In genomic region chr7:87416682-87417587, GRCh38 we compare ENCODE assay signal across 1 cellular context.
A peak's percentile ranks its signal among the peaks of the same experiment; 100 is the strongest.
TF ChIP-seq lines count a peak whose summit lies in the region.

No MANE protein-coding gene starts in this region.

TF ChIP-seq in K562, 482 proteins besides CTCF, POLR2A, EP300 and RAD21 (continued from another document):
- TF ChIP-seq ASH1L (IDR thresholded peaks at IDR 0.05; ENCODE audit: borderline replicate concordance, low read depth, partially characterized antibody) (no peak), NFIC (IDR thresholded peaks at IDR 0.05) (0 out of 2 replicates have a peak, but pooled peaks have one; percentile 20), SMARCE1 (IDR thresholded peaks at IDR 0.05) (no peak), SOX6 (IDR thresholded peaks at IDR 0.05) (peak; percentile 24; the same call in 1 of the 2 replicates), HDGF (IDR thresholded peaks at IDR 0.05) (no peak), BRF1 (IDR thresholded peaks at IDR 0.05; ENCODE audit: borderline replicate concordance, extremely low read depth, insufficient read length) (no peak), SMC3 (conservative IDR thresholded peaks at IDR 0.05; ENCODE audit: insufficient read depth, low read depth, low read length) (peak; percentile 97), STAG1 (CRISPR knock-in tag; IDR thresholded peaks at IDR 0.05; ENCODE audit: borderline replicate concordance) (no peak; the same call in 1 of the 2 replicates), ARID2 (IDR thresholded peaks at IDR 0.05) (peak; percentile 75), MECOM (CRISPR knock-in tag; IDR thresholded peaks at IDR 0.05) (peak; percentile 64; the same call in 1 of the 2 replicates), TBL1XR1 (IDR thresholded peaks at IDR 0.05; ENCODE audit: low read length in 2 of 2) (no peak), CREB3L1 (IDR thresholded peaks at IDR 0.05; ENCODE audit: borderline replicate concordance, low read depth) (no peak), CC2D1A (IDR thresholded peaks at IDR 0.05) (peak; percentile 73; the same call in 1 of the 2 replicates), RCOR1 (IDR thresholded peaks at IDR 0.05; ENCODE audit: borderline replicate concordance in 1 of 2, low read depth in 2 of 2, low read length in 2 of 2) (peak in 1 of 2 experiments; percentile 32; a peak in 1 of 4 replicates)
- TF ChIP-seq, protein P1, sequence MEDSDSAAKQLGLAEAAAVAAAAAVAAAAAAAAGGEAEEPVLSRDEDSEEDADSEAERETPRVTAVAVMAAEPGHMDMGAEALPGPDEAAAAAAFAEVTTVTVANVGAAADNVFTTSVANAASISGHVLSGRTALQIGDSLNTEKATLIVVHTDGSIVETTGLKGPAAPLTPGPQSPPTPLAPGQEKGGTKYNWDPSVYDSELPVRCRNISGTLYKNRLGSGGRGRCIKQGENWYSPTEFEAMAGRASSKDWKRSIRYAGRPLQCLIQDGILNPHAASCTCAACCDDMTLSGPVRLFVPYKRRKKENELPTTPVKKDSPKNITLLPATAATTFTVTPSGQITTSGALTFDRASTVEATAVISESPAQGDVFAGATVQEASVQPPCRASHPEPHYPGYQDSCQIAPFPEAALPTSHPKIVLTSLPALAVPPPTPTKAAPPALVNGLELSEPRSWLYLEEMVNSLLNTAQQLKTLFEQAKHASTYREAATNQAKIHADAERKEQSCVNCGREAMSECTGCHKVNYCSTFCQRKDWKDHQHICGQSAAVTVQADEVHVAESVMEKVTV (CRISPR knock-in tag; IDR thresholded peaks at IDR 0.05), result peak; percentile 97
- TF ChIP-seq, protein P2, sequence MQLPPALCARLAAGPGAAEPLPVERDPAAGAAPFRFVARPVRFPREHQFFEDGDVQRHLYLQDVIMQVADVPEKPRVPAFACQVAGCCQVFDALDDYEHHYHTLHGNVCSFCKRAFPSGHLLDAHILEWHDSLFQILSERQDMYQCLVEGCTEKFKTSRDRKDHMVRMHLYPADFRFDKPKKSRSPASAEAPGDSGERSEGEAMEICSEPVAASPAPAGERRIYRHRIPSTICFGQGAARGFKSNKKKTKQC (CRISPR knock-in tag; IDR thresholded peaks at IDR 0.05), result no peak
- TF ChIP-seq, protein P3, sequence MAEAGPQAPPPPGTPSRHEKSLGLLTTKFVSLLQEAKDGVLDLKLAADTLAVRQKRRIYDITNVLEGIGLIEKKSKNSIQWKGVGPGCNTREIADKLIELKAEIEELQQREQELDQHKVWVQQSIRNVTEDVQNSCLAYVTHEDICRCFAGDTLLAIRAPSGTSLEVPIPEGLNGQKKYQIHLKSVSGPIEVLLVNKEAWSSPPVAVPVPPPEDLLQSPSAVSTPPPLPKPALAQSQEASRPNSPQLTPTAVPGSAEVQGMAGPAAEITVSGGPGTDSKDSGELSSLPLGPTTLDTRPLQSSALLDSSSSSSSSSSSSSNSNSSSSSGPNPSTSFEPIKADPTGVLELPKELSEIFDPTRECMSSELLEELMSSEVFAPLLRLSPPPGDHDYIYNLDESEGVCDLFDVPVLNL (CRISPR knock-in tag; IDR thresholded peaks at IDR 0.05; ENCODE audit: low read depth), result no peak
TF ChIP-seq in K562: peak in this region for 16.
